ENCODE assay signal across 22 cellular contexts in the genomic region with DNA sequence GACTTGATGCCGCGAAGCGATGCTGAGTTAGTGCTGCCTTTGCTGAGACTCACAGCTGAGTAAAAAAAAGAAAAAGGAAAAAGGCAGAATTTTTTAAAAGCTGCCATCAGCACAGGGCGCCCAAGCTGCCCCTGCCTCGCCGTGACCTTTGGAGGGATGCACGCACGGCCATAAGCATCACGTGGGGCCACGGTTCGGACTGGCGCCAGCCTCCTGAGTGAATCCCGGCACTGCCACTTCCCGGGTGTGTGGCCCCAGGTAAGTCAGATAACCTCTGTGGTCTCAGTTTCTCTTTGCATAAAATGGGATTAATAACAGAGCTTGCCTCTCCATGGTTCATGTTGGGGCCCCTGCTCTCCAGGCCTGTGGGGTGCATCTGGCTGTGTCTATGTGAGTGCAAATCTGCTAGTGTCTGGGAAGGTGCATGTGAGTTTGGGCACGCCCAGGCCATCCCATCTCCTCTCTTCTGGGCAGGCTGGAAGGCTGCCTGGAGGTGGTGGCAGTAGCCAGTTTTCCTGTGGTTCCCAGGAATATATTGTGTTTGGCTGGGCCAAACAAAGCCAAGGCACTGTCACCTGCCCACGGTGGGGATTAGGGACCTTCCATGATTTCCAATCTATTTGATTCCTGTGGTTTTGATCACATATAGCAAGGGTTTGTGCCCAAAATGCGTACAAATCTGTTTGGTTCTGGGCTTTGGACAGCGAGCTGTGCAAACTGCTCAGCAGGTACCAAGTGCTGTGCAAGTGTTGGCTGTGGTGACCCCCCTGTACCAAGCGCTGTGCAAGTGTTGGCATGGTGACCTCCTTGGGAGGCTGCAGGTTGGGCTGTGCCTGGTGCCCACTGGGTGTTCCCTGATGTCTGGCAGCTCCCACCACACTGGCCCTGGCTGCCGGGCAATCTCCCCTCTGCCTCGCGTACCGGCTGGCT. TPM values are rescaled to one million over a fixed set of nuclear protein-coding genes. Genes with fewer than 3 reads are reported as not detected.
A peak's percentile ranks its signal among the peaks of the same experiment; 100 is the strongest.
DNase-seq lines count a peak whose midpoint lies in the region; ATAC-seq and TF ChIP-seq lines count a peak whose summit lies in the region.
"Had no signal": no experiment of that assay in that cellular context is flagged by ENCODE, and none has a peak within 500 bp of the region (broad histone marks: within the 10 kb centered on the region; RNA-seq: fewer than 3 reads in every experiment).

No MANE protein-coding gene starts in this region.

- peaks cover 23% of the 10 kb centered on the region for H3K4me1 ChIP-seq in prostate gland (replicated peaks)
- H3K4me1 ChIP-seq in adrenal gland (replicated peaks in 1 of 2) = peaks cover 14 to 19% of the 10 kb centered on the region in 2 donors

- H3K4me3 ChIP-seq in prostate gland (no peak overlapping the region), adrenal gland (no peak overlapping the region)
- H3K4me3 ChIP-seq: GM23338, SK-N-MC had no signal

- H3K27ac Mint-ChIP-seq in activated naive CD8-positive, alpha-beta T cell treated with anti-CD3 and anti-CD28 coated beads, Interleukin-2, amount 10 ng/mL, durations not matched to agents 7 days and 5 days = no peak overlapping the region
- no peak overlapping the region for H3K27ac Mint-ChIP-seq in activated naive CD8-positive, alpha-beta T cell treated with anti-CD3 and anti-CD28 coated beads for 36 hours
- H3K27ac Mint-ChIP-seq in T-helper 17 cell = no peak overlapping the region
- peak overlapping the region; percentile 43 for H3K27ac Mint-ChIP-seq in mesothelial cell of epicardium
- peak overlapping the region; percentile 56 for H3K27ac Mint-ChIP-seq in type B pancreatic cell
- H3K27ac Mint-ChIP-seq: GM23338 had no signal

- H3K9me3 Mint-ChIP-seq in activated naive CD8-positive, alpha-beta T cell treated with anti-CD3 and anti-CD28 coated beads, Interleukin-2, amount 10 ng/mL, durations not matched to agents 7 days and 5 days = peaks cover 1% of the 10 kb centered on the region
- H3K9me3 Mint-ChIP-seq in activated naive CD8-positive, alpha-beta T cell treated with anti-CD3 and anti-CD28 coated beads for 36 hours = peaks cover 2% of the 10 kb centered on the region
- H3K9me3 Mint-ChIP-seq in mesothelial cell of epicardium (no peaks in the 10 kb centered on the region), type B pancreatic cell (peaks cover 11% of the 10 kb centered on the region)

- POLR2A ChIA-PET in activated naive CD8-positive, alpha-beta T cell treated with anti-CD3 and anti-CD28 coated beads, Interleukin-2, amount 10 ng/mL, durations not matched to agents 7 days and 5 days (lab: Charles Lee) = no interaction called here

- H3K4me1 Mint-ChIP-seq in activated naive CD8-positive, alpha-beta T cell treated with anti-CD3 and anti-CD28 coated beads, Interleukin-2, amount 10 ng/mL, durations not matched to agents 7 days and 5 days = peaks cover 20% of the 10 kb centered on the region
- H3K4me1 Mint-ChIP-seq in activated naive CD8-positive, alpha-beta T cell treated with anti-CD3 and anti-CD28 coated beads for 36 hours = peaks cover 27% of the 10 kb centered on the region
- H3K4me1 Mint-ChIP-seq in T-helper 17 cell (peaks cover 21% of the 10 kb centered on the region), mesothelial cell of epicardium (peaks cover 46% of the 10 kb centered on the region), type B pancreatic cell (ENCODE audit: unreplicated experiment) (peaks cover 40% of the 10 kb centered on the region)

- no peaks in the 10 kb centered on the region for H3K36me3 Mint-ChIP-seq in activated naive CD8-positive, alpha-beta T cell treated with anti-CD3 and anti-CD28 coated beads, Interleukin-2, amount 10 ng/mL, durations not matched to agents 7 days and 5 days
- H3K36me3 Mint-ChIP-seq in activated naive CD8-positive, alpha-beta T cell treated with anti-CD3 and anti-CD28 coated beads for 36 hours = no peaks in the 10 kb centered on the region
- H3K36me3 Mint-ChIP-seq in T-helper 17 cell (ENCODE audit: low read depth) = no peaks in the 10 kb centered on the region
- no peaks in the 10 kb centered on the region for H3K36me3 Mint-ChIP-seq in mesothelial cell of epicardium
- H3K36me3 Mint-ChIP-seq in type B pancreatic cell = peaks cover 5% of the 10 kb centered on the region

- H3K36me3 ChIP-seq in prostate gland (no peaks in the 10 kb centered on the region), adrenal gland (replicated peaks in 1 of 2) (no peaks in the 10 kb centered on the region)

- intact Hi-C loops in prostate gland (cut with DNase I) = loop anchor here (5.0 kb wide), 1 partner anchor 34 kb away; no protein-coding TSS in a partner anchor
- intact Hi-C loops in adrenal gland (cut with DNase I) = no loop called here

- TF ChIP-seq POLR2A in prostate gland (IDR thresholded peaks at IDR 0.05) = no peak
- no peak for TF ChIP-seq POLR2A in adrenal gland (IDR thresholded peaks at IDR 0.05)

- peak; percentile 39 for DNase-seq in activated naive CD8-positive, alpha-beta T cell treated with anti-CD3 and anti-CD28 coated beads, Interleukin-2, amount 10 ng/mL, durations not matched to agents 7 days and 5 days
- DNase-seq in activated naive CD8-positive, alpha-beta T cell treated with anti-CD3 and anti-CD28 coated beads for 36 hours = no peak
- DNase-seq in T-helper 17 cell (no peak), mesothelial cell of epicardium (ENCODE audit: low spot score in 2 of 2, unreplicated experiment in 2 of 2) (no peak), type B pancreatic cell (ENCODE audit: extremely low spot score, unreplicated experiment) (no peak), prostate gland (ENCODE audit: low spot score) (no peak), adrenal gland (no peak), NCI-H1930 (lab: John Stamatoyannopoulos, UW) (no peak)
- DNase-seq: Caco-2, HCEC 1CT, KG1, NCI-H1092 treated with DMSO at 0.1 percent for 48 hours, NCI-H146, NCI-H2029 treated with DMSO at 0.1 percent for 48 hours, NCI-H345, NCI-H524, NCI-H82, PC-3, SHP77 treated with DMSO at 0.1 percent for 48 hours had no signal

- H3K27me3 ChIP-seq in prostate gland (replicated peaks; ENCODE audit: insufficient read depth) = no peaks in the 10 kb centered on the region
- H3K27me3 ChIP-seq in adrenal gland = no peaks in the 10 kb centered on the region

- no peak overlapping the region for H3K4me3 Mint-ChIP-seq in activated naive CD8-positive, alpha-beta T cell treated with anti-CD3 and anti-CD28 coated beads, Interleukin-2, amount 10 ng/mL, durations not matched to agents 7 days and 5 days
- H3K4me3 Mint-ChIP-seq in activated naive CD8-positive, alpha-beta T cell treated with anti-CD3 and anti-CD28 coated beads for 36 hours = no peak overlapping the region
- H3K4me3 Mint-ChIP-seq in T-helper 17 cell (peak overlapping the region; percentile 31), mesothelial cell of epicardium (no peak overlapping the region), type B pancreatic cell (no peak overlapping the region)
- H3K4me3 Mint-ChIP-seq: GM23338 had no signal

- ATAC-seq in activated naive CD8-positive, alpha-beta T cell treated with anti-CD3 and anti-CD28 coated beads, Interleukin-2, amount 10 ng/mL, durations not matched to agents 7 days and 5 days (ENCODE audit: low read depth) = no peak
- ATAC-seq in T-helper 17 cell = no peak
- ATAC-seq: GM23338, PC-3 had no signal

- TF ChIP-seq CTCF in mesothelial cell of epicardium (IDR thresholded peaks at IDR 0.05; ENCODE audit: unreplicated experiment) (no peak), type B pancreatic cell (conservative IDR thresholded peaks at IDR 0.05) (no peak), prostate gland (IDR thresholded peaks at IDR 0.05) (no peak), adrenal gland (IDR thresholded peaks at IDR 0.05) (no peak)

- 79% methylated on average over 23 of the region's 23 CpGs for WGBS in prostate gland
- WGBS in adrenal gland, 4 donors = 78 to 93% (median 90%) methylated on average over 23 of the region's 23 CpGs

- H3K9me3 ChIP-seq in T-helper 17 cell (ENCODE audit: control insufficient read depth, low read length, poor library complexity, severe bottlenecking) (no peaks in the 10 kb centered on the region), prostate gland (no peaks in the 10 kb centered on the region), adrenal gland (replicated peaks in 1 of 3) (no peaks in the 10 kb centered on the region)
- H3K9me3 ChIP-seq: Caco-2 had no signal

- H3K27ac ChIP-seq in prostate gland (peak overlapping the region in 1 of 2 donors; percentile 20), adrenal gland (no peak overlapping the region)
- H3K27ac ChIP-seq: 22Rv1, SK-N-MC had no signal

- peaks cover 21% of the 10 kb centered on the region for H3K27me3 Mint-ChIP-seq in activated naive CD8-positive, alpha-beta T cell treated with anti-CD3 and anti-CD28 coated beads, Interleukin-2, amount 10 ng/mL, durations not matched to agents 7 days and 5 days
- H3K27me3 Mint-ChIP-seq in activated naive CD8-positive, alpha-beta T cell treated with anti-CD3 and anti-CD28 coated beads for 36 hours = peaks cover 21% of the 10 kb centered on the region
- H3K27me3 Mint-ChIP-seq in T-helper 17 cell = no peaks in the 10 kb centered on the region
- H3K27me3 Mint-ChIP-seq in mesothelial cell of epicardium (ENCODE audit: low read depth) = no peaks in the 10 kb centered on the region
- H3K27me3 Mint-ChIP-seq in type B pancreatic cell = no peaks in the 10 kb centered on the region

RNA-seq across cellular contexts. Expression of a gene that starts 43.5 kb away (rescaled TPM):
- 100 to 1,000 TPM in 1 of 2 experiments, 10 to 100 TPM in 1; 95.7 to 107 TPM for total RNA-seq in activated naive CD8-positive, alpha-beta T cell treated with anti-CD3 and anti-CD28 coated beads, Interleukin-2, amount 10 ng/mL, durations not matched to agents 7 days and 5 days
- total RNA-seq in activated naive CD8-positive, alpha-beta T cell treated with anti-CD3 and anti-CD28 coated beads for 36 hours = 100 to 1,000 TPM; 106 to 112 TPM
- 100 to 1,000 TPM; 107 to 119 TPM for total RNA-seq in T-helper 17 cell
- total RNA-seq in mesothelial cell of epicardium = 316 to 336 TPM (median 331 TPM) in 3 replicates
- total RNA-seq in type B pancreatic cell (ENCODE audit: low replicate concordance) = 219 and 227 TPM in 2 replicates
- total RNA-seq in prostate gland = 100 to 1,000 TPM; 184 to 306 TPM
- total RNA-seq in adrenal gland = 100 to 1,000 TPM in 7 of 8 donors, 10 to 100 TPM in 1; 85.3 to 243 (median 199) TPM
- 100 to 1,000 TPM in 1 of 3 donors, 10 to 100 TPM in 2; 28.3 to 194 (median 53.3) TPM for polyA plus RNA-seq in adrenal gland

Comparison
In these comparisons a context has a peak if more than half of its experiments do, and no peak if none do; other contexts are left out.
1. H3K27ac Mint-ChIP-seq: peak in mesothelial cell of epicardium (single experiment) and type B pancreatic cell (single experiment); none in activated naive CD8-positive, alpha-beta T cell treated with anti-CD3 and anti-CD28 coated beads, Interleukin-2, amount 10 ng/mL, durations not matched to agents 7 days and 5 days (single experiment), activated naive CD8-positive, alpha-beta T cell treated with anti-CD3 and anti-CD28 coated beads for 36 hours (single experiment) and T-helper 17 cell (single experiment).